1 cellular context compared by ENCODE assay signal in genomic region chr16:75566040-75566888, GRCh38.
TF ChIP-seq lines count a peak whose summit lies in the region.

A gene with protein sequence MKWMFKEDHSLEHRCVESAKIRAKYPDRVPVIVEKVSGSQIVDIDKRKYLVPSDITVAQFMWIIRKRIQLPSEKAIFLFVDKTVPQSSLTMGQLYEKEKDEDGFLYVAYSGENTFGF (plus strand): TSS chr16:75566379. CDS start chr16:75566487, 108 bp downstream.

TF ChIP-seq in HepG2, 621 proteins besides CTCF, POLR2A, EP300 and RAD21 (continued from another document and continues in another):
- TF ChIP-seq PRDM15 (CRISPR knock-in tag; IDR thresholded peaks at IDR 0.05) (no peak), ZNF615 (CRISPR knock-in tag; IDR thresholded peaks at IDR 0.05; ENCODE audit: borderline replicate concordance) (peak; percentile 49; the same call in 1 of the 2 replicates), HIC2 (CRISPR knock-in tag; IDR thresholded peaks at IDR 0.05; ENCODE audit: low read depth) (no peak), ZNF609 (CRISPR knock-in tag; IDR thresholded peaks at IDR 0.05; ENCODE audit: borderline replicate concordance) (no peak), ZNF761 (CRISPR knock-in tag; conservative IDR thresholded peaks at IDR 0.05) (no peak), NPAS2 (CRISPR knock-in tag; IDR thresholded peaks at IDR 0.05; ENCODE audit: borderline replicate concordance) (no peak), ZSCAN31 (CRISPR knock-in tag; IDR thresholded peaks at IDR 0.05; ENCODE audit: low read depth) (peak; percentile 89), ZNF17 (CRISPR knock-in tag; IDR thresholded peaks at IDR 0.05) (no peak), SRF (IDR thresholded peaks at IDR 0.05; ENCODE audit: low read depth, low read length) (no peak), U2AF2 (IDR thresholded peaks at IDR 0.05; ENCODE audit: low read depth, low read length) (no peak), TEAD3 (CRISPR knock-in tag; optimal IDR thresholded peaks at IDR 0.05; ENCODE audit: borderline replicate concordance) (no peak), ZNF720 (CRISPR knock-in tag; IDR thresholded peaks at IDR 0.05) (no peak), CEBPG (CRISPR knock-in tag; IDR thresholded peaks at IDR 0.05) (no peak), MXD3 (CRISPR knock-in tag; IDR thresholded peaks at IDR 0.05) (peak; percentile 82), ZNF33A (CRISPR knock-in tag; IDR thresholded peaks at IDR 0.05; ENCODE audit: borderline replicate concordance) (0 out of 2 replicates have a peak, but pooled peaks have one; percentile 72), THAP11 (CRISPR knock-in tag; IDR thresholded peaks at IDR 0.05) (peak; percentile 87), ASH2L (IDR thresholded peaks at IDR 0.05; ENCODE audit: insufficient read length, low read depth, low read length) (peak; percentile 94), U2AF1 (optimal IDR thresholded peaks at IDR 0.05; ENCODE audit: low read depth, low read length) (no peak), ZSCAN21 (CRISPR knock-in tag; IDR thresholded peaks at IDR 0.05; ENCODE audit: borderline replicate concordance) (peak; percentile 75), ZFP91 (CRISPR knock-in tag; IDR thresholded peaks at IDR 0.05; ENCODE audit: borderline replicate concordance) (peak; percentile 90; the same call in 1 of the 2 replicates), ZNF737 (CRISPR knock-in tag; IDR thresholded peaks at IDR 0.05; ENCODE audit: borderline replicate concordance) (no peak), ARNT (IDR thresholded peaks at IDR 0.05) (no peak), YEATS4 (CRISPR knock-in tag; IDR thresholded peaks at IDR 0.05; ENCODE audit: borderline replicate concordance) (peak; percentile 92; the same call in 1 of the 2 replicates), ZNF292 (CRISPR knock-in tag; IDR thresholded peaks at IDR 0.05; ENCODE audit: borderline replicate concordance, low read depth) (no peak), ZNF703 (CRISPR knock-in tag; IDR thresholded peaks at IDR 0.05; ENCODE audit: borderline replicate concordance) (0 out of 2 replicates have a peak, but pooled peaks have one; percentile 23), ZNF264 (CRISPR knock-in tag; IDR thresholded peaks at IDR 0.05) (peak; percentile 51; the same call in 1 of the 2 replicates), ZNF263 (CRISPR knock-in tag; IDR thresholded peaks at IDR 0.05) (peak; percentile 46; the same call in 1 of the 2 replicates), SMAD3 (CRISPR knock-in tag; IDR thresholded peaks at IDR 0.05) (no peak; the same call in 1 of the 2 replicates), MTA1 (CRISPR knock-in tag; IDR thresholded peaks at IDR 0.05; ENCODE audit: borderline replicate concordance) (peak; percentile 32; the same call in 1 of the 2 replicates), FLYWCH1 (CRISPR knock-in tag; IDR thresholded peaks at IDR 0.05) (no peak), HINFP (CRISPR knock-in tag; IDR thresholded peaks at IDR 0.05; ENCODE audit: low read depth) (no peak), RBM22 (optimal IDR thresholded peaks at IDR 0.05; ENCODE audit: low read length) (no peak), ZNF260 (CRISPR knock-in tag; IDR thresholded peaks at IDR 0.05; ENCODE audit: borderline replicate concordance, low read depth) (0 out of 2 replicates have a peak, but pooled peaks have one; percentile 58), POGZ (CRISPR knock-in tag; IDR thresholded peaks at IDR 0.05) (peak; percentile 17; the same call in 1 of the 2 replicates), ZNF629 (CRISPR knock-in tag; conservative IDR thresholded peaks at IDR 0.05) (no peak), SNRNP70 (IDR thresholded peaks at IDR 0.05; ENCODE audit: low read depth, low read length) (no peak), SYNCRIP (IDR thresholded peaks at IDR 0.05; ENCODE audit: insufficient read depth, low read depth, low read length) (no peak), TAF1 (CRISPR knock-in tag; IDR thresholded peaks at IDR 0.05) (peak; percentile 69), TBX2 (CRISPR knock-in tag; IDR thresholded peaks at IDR 0.05; ENCODE audit: borderline replicate concordance) (peak; percentile 81), NFRKB (IDR thresholded peaks at IDR 0.05) (no peak), AKAP8 (CRISPR knock-in tag; IDR thresholded peaks at IDR 0.05) (no peak; the same call in 1 of the 2 replicates), MAFF (IDR thresholded peaks at IDR 0.05; ENCODE audit: low read depth, low read length) (no peak), GABPA (IDR thresholded peaks at IDR 0.05; ENCODE audit: low read depth, low read length) (peak; percentile 87), GABPA (CRISPR knock-in tag; IDR thresholded peaks at IDR 0.05; ENCODE audit: low read depth) (peak; percentile 88), RNF219 (CRISPR knock-in tag; IDR thresholded peaks at IDR 0.05) (no peak), ZNF816 (CRISPR knock-in tag; IDR thresholded peaks at IDR 0.05; ENCODE audit: borderline replicate concordance) (peak; percentile 71; the same call in 1 of the 2 replicates)
- TF ChIP-seq, protein P1, sequence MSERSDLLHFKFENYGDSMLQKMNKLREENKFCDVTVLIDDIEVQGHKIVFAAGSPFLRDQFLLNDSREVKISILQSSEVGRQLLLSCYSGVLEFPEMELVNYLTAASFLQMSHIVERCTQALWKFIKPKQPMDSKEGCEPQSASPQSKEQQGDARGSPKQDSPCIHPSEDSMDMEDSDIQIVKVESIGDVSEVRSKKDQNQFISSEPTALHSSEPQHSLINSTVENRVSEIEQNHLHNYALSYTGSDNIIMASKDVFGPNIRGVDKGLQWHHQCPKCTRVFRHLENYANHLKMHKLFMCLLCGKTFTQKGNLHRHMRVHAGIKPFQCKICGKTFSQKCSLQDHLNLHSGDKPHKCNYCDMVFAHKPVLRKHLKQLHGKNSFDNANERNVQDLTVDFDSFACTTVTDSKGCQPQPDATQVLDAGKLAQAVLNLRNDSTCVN (CRISPR knock-in tag; IDR thresholded peaks at IDR 0.05; ENCODE audit: borderline replicate concordance): 0 out of 2 replicates have a peak, but pooled peaks have one; percentile 15
